In the genomic region with DNA sequence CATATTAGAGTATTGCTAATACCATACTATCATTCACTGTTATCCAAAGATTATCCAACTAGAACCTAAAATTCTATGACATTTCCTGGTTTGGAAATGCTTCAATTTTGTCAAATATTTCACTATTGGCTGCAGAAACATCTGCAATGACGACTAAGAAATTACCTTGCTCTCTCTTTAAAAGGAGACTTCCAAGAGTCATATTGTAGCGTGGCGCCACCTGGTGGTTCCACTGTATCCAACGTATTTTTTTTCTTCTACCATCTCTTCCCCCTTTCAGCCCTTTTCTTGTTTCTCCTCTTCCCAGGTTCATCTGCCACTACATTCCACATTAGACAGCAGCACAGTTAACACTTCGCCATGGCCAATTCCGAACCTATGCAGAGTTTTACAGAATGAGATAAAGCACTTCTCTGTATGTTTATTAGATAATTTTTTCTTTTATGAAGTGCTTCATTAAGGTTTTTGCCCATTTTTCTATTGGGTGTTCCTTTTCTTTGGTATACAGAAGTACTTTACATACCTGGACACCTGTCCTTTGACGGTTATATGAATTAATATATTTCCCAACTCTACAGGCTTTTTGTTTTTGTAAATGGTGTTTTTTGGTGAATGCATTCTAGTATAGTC, we compare ENCODE assay signal across 7 cellular contexts.
A peak's percentile ranks its signal among the peaks of the same experiment; 100 is the strongest.
DNase-seq lines count a peak whose midpoint lies in the region; ATAC-seq, FAIRE-seq and TF ChIP-seq lines count a peak whose summit lies in the region.

No MANE protein-coding gene starts in this region.

- in situ Hi-C loops in K562 (cut with MboI) = no loop called here

- peak; percentile 63 to 85 (median 74) for TF ChIP-seq CTCF in K562 (IDR thresholded peaks at IDR 0.05 in 2 of 3, conservative IDR thresholded peaks at IDR 0.05 in 1 of 3; ENCODE audit: insufficient read depth in 2 of 3, low read depth in 1 of 3, low read length in 3 of 3)

- POLR2A ChIA-PET in K562 (lab: Yijun Ruan, JAX) = no interaction called here

- no peaks in the 10 kb centered on the region for H4K20me1 ChIP-seq in K562 (replicated peaks; ENCODE audit: control insufficient read depth, insufficient read depth, low read length)

- FAIRE-seq in GM12892 (lab: Jason Lieb, UNC) (peak; percentile 46), TTC549 (lab: Jason Lieb, UNC) (peak; percentile 84), K562 (lab: Jason Lieb, UNC) (peak; percentile 82)

- CTCF ChIA-PET in K562 (lab: Yijun Ruan, JAX; ENCODE audit: low intra/inter-chr PET ratio) = interaction anchor here (1.8 kb wide), 1 partner anchor 253 kb away, joined by 7 read pairs; the partner anchor contains the start of gene HINT1

- H3K36me3 ChIP-seq in K562 (ENCODE audit: control insufficient read depth, insufficient read depth, low read length) = peaks cover 29% of the 10 kb centered on the region; the same call in 2 of the 3 replicates
- no peaks in the 10 kb centered on the region for H3K36me3 ChIP-seq in iPS DF 6.9 (ENCODE audit: control insufficient read depth, insufficient read depth, low read length)

- no peaks in the 10 kb centered on the region for H3K79me2 ChIP-seq in K562 (ENCODE audit: control insufficient read depth, insufficient read depth, low read length)

- peak; percentile 77 to 87 for TF ChIP-seq RAD21 in K562 (CRISPR knock-in tag; conservative IDR thresholded peaks at IDR 0.05 in 1 of 2, IDR thresholded peaks at IDR 0.05 in 1 of 2)

- TF ChIP-seq POLR2A in GM12892 (IDR thresholded peaks at IDR 0.05; ENCODE audit: low read depth, low read length) (no peak), K562 (conservative IDR thresholded peaks at IDR 0.05) (no peak)

- BruUV-seq in K562 (replicated peaks; lab: Mats Ljungman, UMichigan) = no TSS peak

- intact Hi-C loops in K562 (cut with micrococcal nuclease) = loop anchor here (5.0 to 10.0 kb wide), 4 partner anchors 305 to 1643 kb away; no protein-coding TSS in a partner anchor

- DNase-seq in GM12892 (ENCODE audit: insufficient read length) (no peak), NCI-H187 treated with DMSO at 0.1 percent for 48 hours (lab: John Stamatoyannopoulos, UW) (peak; percentile 21), K562 (ENCODE audit: extremely low read depth in 1 of 4, low spot score in 3 of 4) (peak; percentile 60 to 83 (median 60)), iPS DF 6.9 (ENCODE audit: low read depth, low spot score) (peak; percentile 48)
- peak; percentile 82 for DNase-seq in stimulated activated CD4-positive, alpha-beta T cell treated with anti-CD3 and anti-CD28 coated beads, Interleukin-12 subunit alpha, Interleukin-12 subunit beta, amount 100 ng/mL, for 4 hours

- H3K27ac ChIP-seq in K562 (ENCODE audit: extremely low read depth, low read depth, low read length) (no peak overlapping the region), iPS DF 6.9 (ENCODE audit: low read length) (no peak overlapping the region)

- H3K9me3 ChIP-seq in K562 (replicated peaks; ENCODE audit: control insufficient read depth, insufficient read depth, low read depth, low read length) (no peaks in the 10 kb centered on the region), iPS DF 6.9 (ENCODE audit: control insufficient read depth, insufficient read depth, low read length) (no peaks in the 10 kb centered on the region)

- WGBS in K562 (ENCODE audit: insufficient coverage, low coverage, missing lambda C conversion rate) = 1% methylated on average over 7 of the region's 7 CpGs
- no CpG with 5 or more reads among the region's 7 CpGs for WGBS in iPS DF 6.9 (ENCODE audit: insufficient coverage, insufficient read length)

- ATAC-seq in HG02763 (IDR thresholded peaks at IDR 0.05; ENCODE audit: unreplicated experiment) (peak; percentile 22), K562 (peak; percentile 88)

- H3K4me1 ChIP-seq in K562 (replicated peaks in 1 of 2; ENCODE audit: control insufficient read depth in 2 of 2, insufficient read depth in 2 of 2, low read length in 2 of 2) (no peaks in the 10 kb centered on the region), iPS DF 6.9 (ENCODE audit: control insufficient read depth, insufficient read depth, low read length) (no peaks in the 10 kb centered on the region)

- H3K4me3 ChIP-seq in K562 (no peak overlapping the region), iPS DF 6.9 (ENCODE audit: low read length) (no peak overlapping the region)

- no peak overlapping the region for H2AFZ ChIP-seq in K562 (ENCODE audit: low read depth, low read length)

- no peak overlapping the region for H3K9ac ChIP-seq in K562 (ENCODE audit: insufficient read depth in 1 of 2, low read depth in 2 of 2, low read length in 2 of 2)

- no peak for TF ChIP-seq EP300 in K562 (IDR thresholded peaks at IDR 0.05; ENCODE audit: low read length)

- no peak overlapping the region for H3K4me2 ChIP-seq in K562 (ENCODE audit: insufficient read depth, low read length)

- H3K27me3 ChIP-seq in K562 (ENCODE audit: control insufficient read depth in 2 of 2, insufficient read depth in 2 of 2, low read length in 2 of 2) (no peaks in the 10 kb centered on the region), iPS DF 6.9 (ENCODE audit: control insufficient read depth, insufficient read depth, low read length) (no peaks in the 10 kb centered on the region)

- no peaks in the 10 kb centered on the region for H3K9me1 ChIP-seq in K562 (ENCODE audit: control insufficient read depth, insufficient read depth, low read length)

TF ChIP-seq in K562, 482 proteins besides CTCF, POLR2A, EP300 and RAD21 (continues in another document):
- TF ChIP-seq ZNF316 (IDR thresholded peaks at IDR 0.05) = no peak
- TF ChIP-seq MECOM (CRISPR knock-in tag; IDR thresholded peaks at IDR 0.05) = no peak
- TF ChIP-seq, protein P1, sequence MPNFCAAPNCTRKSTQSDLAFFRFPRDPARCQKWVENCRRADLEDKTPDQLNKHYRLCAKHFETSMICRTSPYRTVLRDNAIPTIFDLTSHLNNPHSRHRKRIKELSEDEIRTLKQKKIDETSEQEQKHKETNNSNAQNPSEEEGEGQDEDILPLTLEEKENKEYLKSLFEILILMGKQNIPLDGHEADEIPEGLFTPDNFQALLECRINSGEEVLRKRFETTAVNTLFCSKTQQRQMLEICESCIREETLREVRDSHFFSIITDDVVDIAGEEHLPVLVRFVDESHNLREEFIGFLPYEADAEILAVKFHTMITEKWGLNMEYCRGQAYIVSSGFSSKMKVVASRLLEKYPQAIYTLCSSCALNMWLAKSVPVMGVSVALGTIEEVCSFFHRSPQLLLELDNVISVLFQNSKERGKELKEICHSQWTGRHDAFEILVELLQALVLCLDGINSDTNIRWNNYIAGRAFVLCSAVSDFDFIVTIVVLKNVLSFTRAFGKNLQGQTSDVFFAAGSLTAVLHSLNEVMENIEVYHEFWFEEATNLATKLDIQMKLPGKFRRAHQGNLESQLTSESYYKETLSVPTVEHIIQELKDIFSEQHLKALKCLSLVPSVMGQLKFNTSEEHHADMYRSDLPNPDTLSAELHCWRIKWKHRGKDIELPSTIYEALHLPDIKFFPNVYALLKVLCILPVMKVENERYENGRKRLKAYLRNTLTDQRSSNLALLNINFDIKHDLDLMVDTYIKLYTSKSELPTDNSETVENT (CRISPR knock-in tag; IDR thresholded peaks at IDR 0.05) = no peak
- no peak for TF ChIP-seq EHMT2 (IDR thresholded peaks at IDR 0.05)
- no peak for TF ChIP-seq ZBTB8A (IDR thresholded peaks at IDR 0.05; ENCODE audit: partially characterized antibody)
- TF ChIP-seq, protein P2, sequence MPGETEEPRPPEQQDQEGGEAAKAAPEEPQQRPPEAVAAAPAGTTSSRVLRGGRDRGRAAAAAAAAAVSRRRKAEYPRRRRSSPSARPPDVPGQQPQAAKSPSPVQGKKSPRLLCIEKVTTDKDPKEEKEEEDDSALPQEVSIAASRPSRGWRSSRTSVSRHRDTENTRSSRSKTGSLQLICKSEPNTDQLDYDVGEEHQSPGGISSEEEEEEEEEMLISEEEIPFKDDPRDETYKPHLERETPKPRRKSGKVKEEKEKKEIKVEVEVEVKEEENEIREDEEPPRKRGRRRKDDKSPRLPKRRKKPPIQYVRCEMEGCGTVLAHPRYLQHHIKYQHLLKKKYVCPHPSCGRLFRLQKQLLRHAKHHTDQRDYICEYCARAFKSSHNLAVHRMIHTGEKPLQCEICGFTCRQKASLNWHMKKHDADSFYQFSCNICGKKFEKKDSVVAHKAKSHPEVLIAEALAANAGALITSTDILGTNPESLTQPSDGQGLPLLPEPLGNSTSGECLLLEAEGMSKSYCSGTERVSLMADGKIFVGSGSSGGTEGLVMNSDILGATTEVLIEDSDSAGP (CRISPR knock-in tag; IDR thresholded peaks at IDR 0.05) = peak; percentile 81
- TF ChIP-seq, protein P3, sequence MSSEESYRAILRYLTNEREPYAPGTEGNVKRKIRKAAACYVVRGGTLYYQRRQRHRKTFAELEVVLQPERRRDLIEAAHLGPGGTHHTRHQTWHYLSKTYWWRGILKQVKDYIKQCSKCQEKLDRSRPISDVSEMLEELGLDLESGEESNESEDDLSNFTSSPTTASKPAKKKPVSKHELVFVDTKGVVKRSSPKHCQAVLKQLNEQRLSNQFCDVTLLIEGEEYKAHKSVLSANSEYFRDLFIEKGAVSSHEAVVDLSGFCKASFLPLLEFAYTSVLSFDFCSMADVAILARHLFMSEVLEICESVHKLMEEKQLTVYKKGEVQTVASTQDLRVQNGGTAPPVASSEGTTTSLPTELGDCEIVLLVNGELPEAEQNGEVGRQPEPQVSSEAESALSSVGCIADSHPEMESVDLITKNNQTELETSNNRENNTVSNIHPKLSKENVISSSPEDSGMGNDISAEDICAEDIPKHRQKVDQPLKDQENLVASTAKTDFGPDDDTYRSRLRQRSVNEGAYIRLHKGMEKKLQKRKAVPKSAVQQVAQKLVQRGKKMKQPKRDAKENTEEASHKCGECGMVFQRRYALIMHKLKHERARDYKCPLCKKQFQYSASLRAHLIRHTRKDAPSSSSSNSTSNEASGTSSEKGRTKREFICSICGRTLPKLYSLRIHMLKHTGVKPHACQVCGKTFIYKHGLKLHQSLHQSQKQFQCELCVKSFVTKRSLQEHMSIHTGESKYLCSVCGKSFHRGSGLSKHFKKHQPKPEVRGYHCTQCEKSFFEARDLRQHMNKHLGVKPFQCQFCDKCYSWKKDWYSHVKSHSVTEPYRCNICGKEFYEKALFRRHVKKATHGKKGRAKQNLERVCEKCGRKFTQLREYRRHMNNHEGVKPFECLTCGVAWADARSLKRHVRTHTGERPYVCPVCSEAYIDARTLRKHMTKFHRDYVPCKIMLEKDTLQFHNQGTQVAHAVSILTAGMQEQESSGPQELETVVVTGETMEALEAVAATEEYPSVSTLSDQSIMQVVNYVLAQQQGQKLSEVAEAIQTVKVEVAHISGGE (CRISPR knock-in tag; IDR thresholded peaks at IDR 0.05) = no peak
- no peak for TF ChIP-seq MCM3 (IDR thresholded peaks at IDR 0.05)
- no peak for TF ChIP-seq ZBED1 (IDR thresholded peaks at IDR 0.05)
- TF ChIP-seq SMC3 (conservative IDR thresholded peaks at IDR 0.05; ENCODE audit: insufficient read depth, low read depth, low read length) = peak; percentile 73
- TF ChIP-seq BCL6 (CRISPR knock-in tag; IDR thresholded peaks at IDR 0.05) = no peak
- TF ChIP-seq ILK (tag; IDR thresholded peaks at IDR 0.05; ENCODE audit: borderline replicate concordance, low read depth) = no peak
- no peak for TF ChIP-seq MEIS2 (IDR thresholded peaks at IDR 0.05; ENCODE audit: partially characterized antibody)
- no peak for TF ChIP-seq TCF3 (CRISPR knock-in tag; IDR thresholded peaks at IDR 0.05)
- TF ChIP-seq KDM1A (IDR thresholded peaks at IDR 0.05) = no peak
